In genomic region chr12:109775172-109775881, GRCh38 we compare ENCODE assay signal across 8 cellular contexts.
A peak's percentile ranks its signal among the peaks of the same experiment; 100 is the strongest.
DNase-seq lines count a peak whose midpoint lies in the region; ATAC-seq and TF ChIP-seq lines count a peak whose summit lies in the region.

No MANE protein-coding gene starts in this region.

- peaks cover 7% of the 10 kb centered on the region for H3K4me1 Mint-ChIP-seq in memory B cell

- H3K27ac Mint-ChIP-seq in memory B cell: no peak overlapping the region

- H3K4me3 Mint-ChIP-seq in memory B cell: no peak overlapping the region

- peaks cover 4% of the 10 kb centered on the region for H3K27me3 Mint-ChIP-seq in memory B cell

- no peak overlapping the region for H3K4me3 ChIP-seq in AG10803 (ENCODE audit: low read length)

- DNase-seq in AG10803 (ENCODE audit: low read depth) (peak; percentile 55), NCI-H524 (lab: John Stamatoyannopoulos, UW) (peak; percentile 45 to 80), memory B cell (ENCODE audit: low spot score in 2 of 2) (peak; percentile 66 to 72)
- peak; percentile 78 to 82 for DNase-seq in activated CD4-positive, alpha-beta T cell treated with anti-CD3 and anti-CD28 coated beads, Interleukin-2, amount 50 U/mL, for 48 hours
- peak; percentile 60 for DNase-seq in effector CD4-positive, alpha-beta T cell
- peak; percentile 60 for DNase-seq in stimulated activated CD8-positive, alpha-beta memory T cell treated with anti-CD3 and anti-CD28 coated beads, Interleukin-15, amount 100 ng/mL, for 1 hour (ENCODE audit: low read depth)

- no peaks in the 10 kb centered on the region for H3K36me3 Mint-ChIP-seq in memory B cell

- ATAC-seq in GM21619 (IDR thresholded peaks at IDR 0.05; ENCODE audit: unreplicated experiment) (peak; percentile 53), memory B cell (ENCODE audit: low read depth) (peak; percentile 82), GM21447 (IDR thresholded peaks at IDR 0.05; ENCODE audit: unreplicated experiment) (no peak)

- H3K9me3 Mint-ChIP-seq in memory B cell: no peaks in the 10 kb centered on the region

- TF ChIP-seq CTCF in AG10803 (conservative IDR thresholded peaks at IDR 0.05; ENCODE audit: low read length): peak; percentile 95
